In the genomic region with DNA sequence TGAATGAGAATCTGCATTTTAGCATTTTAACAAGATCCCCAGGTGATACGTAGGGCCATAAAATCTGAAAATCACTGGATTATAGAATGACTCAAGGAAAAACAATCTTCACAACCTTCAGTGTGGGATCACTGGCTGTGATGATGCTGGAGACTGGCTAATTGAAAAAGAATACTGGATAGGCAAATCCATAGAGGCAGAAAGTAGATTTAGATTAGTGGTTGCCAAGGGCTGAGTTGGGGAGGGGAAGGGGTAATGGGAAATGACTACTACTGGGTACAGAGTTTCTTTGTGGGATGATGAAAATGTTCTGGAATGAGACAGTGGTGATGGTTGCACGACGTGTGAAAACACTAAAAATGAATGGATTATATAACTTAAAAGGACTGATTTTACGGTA, we compare ENCODE assay signal across 17 cellular contexts.
"Had no signal": no experiment of that assay in that cellular context is flagged by ENCODE, and none has a peak within 500 bp of the region (broad histone marks: within the 10 kb centered on the region; RNA-seq: fewer than 3 reads in every experiment).

No MANE protein-coding gene starts in this region.

- H3K36me3 ChIP-seq: breast epithelium, lower lobe of right lung, thyroid gland, uterus had no signal

- H3K9me3 ChIP-seq: breast epithelium, lower lobe of right lung, neutrophil, spleen, thyroid gland, uterus had no signal

- H3K4me3 ChIP-seq: breast epithelium, lower lobe of right lung, spleen, thyroid gland, uterus had no signal

- DNase-seq: activated B cell treated with CpG ODN at 0.5 μM for 24 hours; activated CD4-positive, alpha-beta memory T cell treated with anti-CD3 and anti-CD28 coated beads, Interleukin-2, amount 10 ng/mL, durations not matched to agents 7 days and 5 days; activated CD4-positive, alpha-beta T cell treated with anti-CD3 and anti-CD28 coated beads for 4 hours; activated CD8-positive, alpha-beta memory T cell treated with anti-CD3 and anti-CD28 coated beads, Interleukin-2, amount 10 ng/mL, durations not matched to agents 7 days and 5 days; activated naive CD4-positive, alpha-beta T cell; cerebellar nuclear complex; effector CD4-positive, alpha-beta T cell; left cardiac atrium; lower lobe of right lung; spleen; stimulated activated naive B cell treated with anti-CD40 and anti-IgM and Interleukin-4, amounts not matched to agents 10 μg/mL and 1 μg/mL and 100 μg/mL, for 72 hours; thyroid gland; uterus had no signal

- H3K27ac ChIP-seq: breast epithelium, lower lobe of right lung, spleen, thyroid gland, uterus had no signal

- ATAC-seq: activated CD8-positive, alpha-beta memory T cell treated with anti-CD3 and anti-CD28 coated beads, Interleukin-2, amount 10 ng/mL, durations not matched to agents 7 days and 5 days; esophagus mucosa; left cardiac atrium; lower lobe of right lung; natural killer cell treated with Interleukin-12 subunit alpha and Interleukin-12 subunit beta and Interleukin-15 and Interleukin-18, amount 100 ng/mL, for 72 hours; stimulated activated naive B cell treated with anti-CD40 and anti-IgM and Interleukin-4, amounts not matched to agents 10 μg/mL and 1 μg/mL and 100 μg/mL, for 72 hours had no signal

- H3K27me3 ChIP-seq: breast epithelium, neutrophil, spleen, thyroid gland, uterus had no signal

- H3K4me1 ChIP-seq: breast epithelium, lower lobe of right lung, spleen, thyroid gland, uterus had no signal
